ENCODE assay signal across 27 cellular contexts in the genomic region with DNA sequence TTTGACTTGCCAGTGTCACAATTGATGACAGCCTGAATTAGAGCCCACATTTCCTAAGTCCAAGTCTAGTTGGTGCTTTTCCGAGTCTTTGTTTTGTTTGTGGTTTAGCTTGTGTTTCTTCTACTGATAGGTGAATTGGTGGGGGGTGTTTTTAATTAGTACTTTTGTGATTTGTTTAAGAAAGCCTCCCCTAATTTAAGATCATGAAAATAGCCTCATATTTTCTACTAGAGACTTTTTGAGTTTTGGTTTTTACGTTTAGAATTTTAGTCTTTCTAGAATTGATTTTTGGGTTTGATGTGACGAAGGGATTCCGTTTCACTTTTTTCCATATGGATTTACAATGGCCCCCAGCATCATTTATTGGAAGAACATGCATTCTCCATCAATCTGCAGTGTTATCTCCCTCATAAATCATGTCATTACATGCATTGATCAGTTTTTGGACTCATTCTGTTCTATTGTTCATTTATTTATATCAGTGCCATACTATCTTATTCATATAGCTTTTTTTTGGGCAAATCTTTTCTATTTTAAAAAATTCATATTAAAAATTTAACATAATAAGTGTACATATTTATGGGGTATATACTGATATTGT. TPM values are rescaled to one million over a fixed set of nuclear protein-coding genes. Genes with fewer than 3 reads are reported as not detected.
DNase-seq lines count a peak whose midpoint lies in the region; ATAC-seq, FAIRE-seq and TF ChIP-seq lines count a peak whose summit lies in the region.
"Had no signal": no experiment of that assay in that cellular context is flagged by ENCODE, and none has a peak within 500 bp of the region (broad histone marks: within the 10 kb centered on the region; RNA-seq: fewer than 3 reads in every experiment).

No MANE protein-coding gene starts in this region.

- POLR2A ChIA-PET in HepG2 (lab: Yijun Ruan, JAX), result no interaction called here

- no peaks in the 10 kb centered on the region for H3K79me2 ChIP-seq in HepG2 (ENCODE audit: insufficient read depth, low read length)

- H3K9me3 ChIP-seq in left ventricle myocardium inferior (replicated peaks) (no peaks in the 10 kb centered on the region), HepG2 (ENCODE audit: low read length) (no peaks in the 10 kb centered on the region)

- in situ Hi-C loops in HepG2 (cut with HindIII; ENCODE audit: extremely low pct_ligation_motif_present, low pct_unique_long_range_greater_than_20kb), result no loop called here

- H3K27me3 ChIP-seq in left ventricle myocardium inferior (ENCODE audit: low read depth), result no peaks in the 10 kb centered on the region
- no peaks in the 10 kb centered on the region for H3K27me3 ChIP-seq in HepG2 (ENCODE audit: control insufficient read depth in 1 of 2, insufficient read depth in 2 of 2, low read length in 2 of 2)

- H3K4me1 Mint-ChIP-seq in memory B cell, result peaks cover 9% of the 10 kb centered on the region

- H3K27ac Mint-ChIP-seq in memory B cell, result peak overlapping the region; percentile 29

- no peak for TF ChIP-seq RAD21 in HepG2 (CRISPR knock-in tag; IDR thresholded peaks at IDR 0.05)

- H3K4me3 Mint-ChIP-seq in memory B cell, result no peak overlapping the region
- H3K4me3 Mint-ChIP-seq: CD4-positive, alpha-beta memory T cell had no signal

- H3K9ac ChIP-seq in HepG2 (ENCODE audit: insufficient read depth, low read depth, low read length), result no peak overlapping the region

- H3K4me1 ChIP-seq in left ventricle myocardium inferior, result peaks cover 34% of the 10 kb centered on the region
- H3K4me1 ChIP-seq in HepG2 (ENCODE audit: insufficient read depth, low read length), result peaks cover 10% of the 10 kb centered on the region

- H3K36me3 Mint-ChIP-seq in memory B cell, result peaks cover 6% of the 10 kb centered on the region

- intact Hi-C loops in left ventricle myocardium inferior (cut with micrococcal nuclease), result no loop called here
- intact Hi-C loops in left cardiac atrium (cut with DNase I), result no loop called here
- intact Hi-C loops in HepG2 (cut with micrococcal nuclease; ENCODE audit: unreplicated experiment), result no loop called here

- TF ChIP-seq CTCF in left ventricle myocardium inferior (IDR thresholded peaks at IDR 0.05; ENCODE audit: borderline replicate concordance), result no peak
- no peak for TF ChIP-seq CTCF in HepG2 (CRISPR knock-in tag; IDR thresholded peaks at IDR 0.05)

- H3K27ac ChIP-seq in left ventricle myocardium inferior (replicated peaks), result peak overlapping the region; percentile 59
- H3K27ac ChIP-seq in HepG2 (ENCODE audit: extremely low read length, insufficient read depth, low read length), result no peak overlapping the region
- H3K27ac ChIP-seq: PC-9 had no signal

- H2AFZ ChIP-seq in HepG2 (ENCODE audit: low read length), result no peak overlapping the region
- H2AFZ ChIP-seq: PC-9 had no signal

- no TSS peak for BruUV-seq in HepG2 (replicated peaks; lab: Mats Ljungman, UMichigan)

- no peaks in the 10 kb centered on the region for H3K9me3 Mint-ChIP-seq in memory B cell

- H4K20me1 ChIP-seq in HepG2 (ENCODE audit: insufficient read depth, low read length), result no peaks in the 10 kb centered on the region

- H3K36me3 ChIP-seq in left ventricle myocardium inferior (no peaks in the 10 kb centered on the region), HepG2 (replicated peaks in 1 of 2; ENCODE audit: control insufficient read depth in 1 of 2, insufficient read depth in 2 of 2, low read length in 2 of 2) (no peaks in the 10 kb centered on the region)

- no peak for TF ChIP-seq EP300 in HepG2 (IDR thresholded peaks at IDR 0.05; ENCODE audit: low read depth in 2 of 2, low read length in 2 of 2)
- TF ChIP-seq EP300 in HepG2 (CRISPR knock-in tag; IDR thresholded peaks at IDR 0.05; ENCODE audit: borderline replicate concordance), result no peak

- CTCF ChIA-PET in HepG2 (lab: Yijun Ruan, JAX; ENCODE audit: low intra/inter-chr PET ratio, low total read pairs), result no interaction called here

- DNase-seq in left ventricle myocardium inferior (no peak), left cardiac atrium (no peak), NCI-H82 (lab: John Stamatoyannopoulos, UW) (peak; percentile 63), memory B cell (ENCODE audit: low spot score in 2 of 2) (no peak), H4 (ENCODE audit: low spot score) (no peak), HepG2 (ENCODE audit: low spot score) (no peak)
- DNase-seq: CD4-positive, alpha-beta memory T cell; COR-L47; DMS 273 treated with DMSO at 0.1 percent for 48 hours; DMS79; EL; GDM1; GOT3; HCEC 1CT; Kasumi-1; NCI-H1092 treated with DMSO at 0.1 percent for 48 hours; NCI-H1436; NCI-H187 treated with DMSO at 0.1 percent for 48 hours; NCI-H2171 treated with DMSO at 0.1 percent for 48 hours; NCI-H345; NCI-H510A treated with DMSO at 0.1 percent for 48 hours; PC-9; SHP77 had no signal

- H3K27me3 Mint-ChIP-seq in memory B cell, result no peaks in the 10 kb centered on the region
- H3K27me3 Mint-ChIP-seq: CD4-positive, alpha-beta memory T cell had no signal

- H3K4me3 ChIP-seq in left ventricle myocardium inferior (no peak overlapping the region), HepG2 (replicated peaks in 1 of 3; ENCODE audit: insufficient read depth in 1 of 3, low read depth in 2 of 3, low read length in 3 of 3) (no peak overlapping the region)
- H3K4me3 ChIP-seq: GM12878, K562, PC-9 had no signal

- ATAC-seq in left cardiac atrium, result no peak
- no peak for ATAC-seq in memory B cell (ENCODE audit: low read depth)
- ATAC-seq in HG03460 (IDR thresholded peaks at IDR 0.05; ENCODE audit: unreplicated experiment), result no peak
- ATAC-seq in HepG2, result no peak
- ATAC-seq: GM12878, K562 had no signal

- whole genome bisulfite sequencing in HepG2 (ENCODE audit: low lambda C conversion rate), result 94% methylated on average over 4 of the region's 4 CpGs

- FAIRE-seq in colon (lab: Jason Lieb, UNC) (peak; percentile 58), HepG2 (lab: Jason Lieb, UNC) (no peak)
- FAIRE-seq: K562 had no signal

- no peak overlapping the region for H3K4me2 ChIP-seq in HepG2 (ENCODE audit: low read depth, low read length)
- H3K4me2 ChIP-seq: PC-9 had no signal

- TF ChIP-seq POLR2A in HepG2 (IDR thresholded peaks at IDR 0.05; ENCODE audit: insufficient read depth in 1 of 2, low read depth in 2 of 2, low read length in 2 of 2), result no peak

TF ChIP-seq in HepG2, 621 proteins besides CTCF, POLR2A, EP300 and RAD21 (continues in another document):
- TF ChIP-seq ZNF709 (CRISPR knock-in tag; IDR thresholded peaks at IDR 0.05) (no peak), ZNF430 (CRISPR knock-in tag; IDR thresholded peaks at IDR 0.05) (no peak), ADNP (CRISPR knock-in tag; IDR thresholded peaks at IDR 0.05) (no peak), ZSCAN12 (CRISPR knock-in tag; IDR thresholded peaks at IDR 0.05) (no peak), MAFG (CRISPR knock-in tag; IDR thresholded peaks at IDR 0.05) (no peak)
- TF ChIP-seq, protein P1, sequence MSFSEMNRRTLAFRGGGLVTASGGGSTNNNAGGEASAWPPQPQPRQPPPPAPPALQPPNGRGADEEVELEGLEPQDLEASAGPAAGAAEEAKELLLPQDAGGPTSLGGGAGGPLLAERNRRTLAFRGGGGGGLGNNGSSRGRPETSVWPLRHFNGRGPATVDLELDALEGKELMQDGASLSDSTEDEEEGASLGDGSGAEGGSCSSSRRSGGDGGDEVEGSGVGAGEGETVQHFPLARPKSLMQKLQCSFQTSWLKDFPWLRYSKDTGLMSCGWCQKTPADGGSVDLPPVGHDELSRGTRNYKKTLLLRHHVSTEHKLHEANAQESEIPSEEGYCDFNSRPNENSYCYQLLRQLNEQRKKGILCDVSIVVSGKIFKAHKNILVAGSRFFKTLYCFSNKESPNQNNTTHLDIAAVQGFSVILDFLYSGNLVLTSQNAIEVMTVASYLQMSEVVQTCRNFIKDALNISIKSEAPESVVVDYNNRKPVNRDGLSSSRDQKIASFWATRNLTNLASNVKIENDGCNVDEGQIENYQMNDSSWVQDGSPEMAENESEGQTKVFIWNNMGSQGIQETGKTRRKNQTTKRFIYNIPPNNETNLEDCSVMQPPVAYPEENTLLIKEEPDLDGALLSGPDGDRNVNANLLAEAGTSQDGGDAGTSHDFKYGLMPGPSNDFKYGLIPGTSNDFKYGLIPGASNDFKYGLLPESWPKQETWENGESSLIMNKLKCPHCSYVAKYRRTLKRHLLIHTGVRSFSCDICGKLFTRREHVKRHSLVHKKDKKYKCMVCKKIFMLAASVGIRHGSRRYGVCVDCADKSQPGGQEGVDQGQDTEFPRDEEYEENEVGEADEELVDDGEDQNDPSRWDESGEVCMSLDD (CRISPR knock-in tag; IDR thresholded peaks at IDR 0.05; ENCODE audit: borderline replicate concordance), result no peak

RNA-seq across cellular contexts. Expression of a gene that starts 32.8 kb away (rescaled TPM):
- 34.8 TPM for total RNA-seq in left ventricle myocardium inferior
- 10 to 100 TPM; 26.0 to 26.4 TPM for total RNA-seq in left cardiac atrium
- 9.2 and 9.3 TPM in 2 replicates for total RNA-seq in H4 (2014; rRNA removed; shearing (Covaris generic))
- 14.4 and 26.0 TPM in 2 replicates for total RNA-seq in HepG2 (2016; rRNA removed; fragmentation: Illumina TruSeq; extraction: Trizol)
- 2.2 and 2.6 TPM in 2 replicates for total RNA-seq in HepG2 (2016; cell fraction: cytosol; rRNA removed; fragmentation: Illumina TruSeq; extraction: Trizol; ENCODE audit: low read depth)
- 14.5 and 25.7 TPM in 2 replicates for total RNA-seq in HepG2 (2016; cell fraction: insoluble cytoplasmic fraction; rRNA removed; fragmentation: Illumina TruSeq; extraction: Trizol)
- total RNA-seq in HepG2 (2016; cell fraction: membrane; rRNA removed; fragmentation: Illumina TruSeq; extraction: Trizol), result 5.5 and 5.9 TPM in 2 replicates
- total RNA-seq in HepG2 (2016; cell fraction: nucleus; rRNA removed; fragmentation: Illumina TruSeq; extraction: Trizol), result 9.6 and 9.8 TPM in 2 replicates
- 10.7 and 12.0 TPM in 2 replicates for polyA plus RNA-seq in HepG2 (2011; rRNA removed)
- 6.9 and 11.2 TPM in 2 replicates for polyA plus RNA-seq in HepG2 (2011; cell fraction: cytosol; rRNA removed)
- 7.8 and 8.8 TPM in 2 replicates for polyA plus RNA-seq in HepG2 (2011; cell fraction: nucleus; rRNA removed)
- polyA plus RNA-seq in HepG2 (2012), result 9.1 and 10.5 TPM in 2 replicates
- 0.51 and 0.66 TPM in 2 replicates for polyA plus RNA-seq in HepG2 (2016; cell fraction: cytosol; fragmentation: Illumina TruSeq; extraction: Trizol; ENCODE audit: low read depth)
- 18.0 and 20.8 TPM in 2 replicates for polyA plus RNA-seq in HepG2 (2016; cell fraction: insoluble cytoplasmic fraction; fragmentation: Illumina TruSeq; extraction: Trizol; ENCODE audit: low read depth)
- 1.9 and 2.3 TPM in 2 replicates for polyA plus RNA-seq in HepG2 (2016; cell fraction: membrane; fragmentation: Illumina TruSeq; extraction: Trizol; ENCODE audit: low read depth)
- 8.8 and 9.8 TPM in 2 replicates for polyA plus RNA-seq in HepG2 (2016; cell fraction: nucleus; fragmentation: Illumina TruSeq; extraction: Trizol; ENCODE audit: insufficient read depth, low read depth)
- 19.3 and 21.9 TPM in 2 replicates for polyA minus RNA-seq in HepG2 (2011; rRNA and poly(A)+ RNA removed; ENCODE audit: low replicate concordance)
- polyA minus RNA-seq in HepG2 (2011; cell fraction: cytosol; rRNA and poly(A)+ RNA removed), result 12.1 and 16.2 TPM in 2 replicates
- polyA minus RNA-seq in HepG2 (2011; cell fraction: nucleus; rRNA and poly(A)+ RNA removed), result 17.8 and 21.1 TPM in 2 replicates
